4 cellular contexts compared by ENCODE assay signal in the genomic region with DNA sequence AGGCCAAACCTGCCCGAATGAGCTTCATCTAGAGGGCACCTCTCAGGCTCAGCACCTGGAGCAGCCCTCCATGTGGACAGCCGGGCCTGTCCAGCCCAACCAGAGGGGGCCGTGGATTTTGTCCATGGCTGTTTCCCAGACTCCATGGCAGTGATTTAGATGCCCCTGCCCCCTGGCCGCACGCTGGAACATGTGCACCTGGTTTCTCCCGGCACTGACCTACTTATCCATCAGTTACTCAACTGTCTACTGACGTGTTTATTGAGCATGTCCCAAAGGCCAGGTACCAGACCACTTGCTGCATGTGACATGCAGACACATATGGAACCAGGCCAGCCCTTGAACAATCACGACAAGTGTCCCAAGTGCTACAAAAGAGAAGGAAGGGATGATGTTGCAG. TPM values are rescaled to one million over a fixed set of nuclear protein-coding genes. Genes with fewer than 3 reads are reported as not detected.
"Had no signal": no experiment of that assay in that cellular context is flagged by ENCODE, and none has a peak within 500 bp of the region (broad histone marks: within the 10 kb centered on the region; RNA-seq: fewer than 3 reads in every experiment).

No MANE protein-coding gene starts in this region.

RNA-seq across cellular contexts. Expression of a gene that starts 43.1 kb away (rescaled TPM):
- total RNA-seq: HT1080, K562 had no signal
- polyA plus RNA-seq: IgD-negative memory B cell, IMR-90, K562 had no signal

RNA-seq across cellular contexts. Expression of a gene that starts 47.6 kb away (rescaled TPM):
- total RNA-seq: HT1080, K562 had no signal
- polyA plus RNA-seq: IgD-negative memory B cell, K562 had no signal
